Comparison of ENCODE assay signal across 8 cellular contexts in the genomic region with DNA sequence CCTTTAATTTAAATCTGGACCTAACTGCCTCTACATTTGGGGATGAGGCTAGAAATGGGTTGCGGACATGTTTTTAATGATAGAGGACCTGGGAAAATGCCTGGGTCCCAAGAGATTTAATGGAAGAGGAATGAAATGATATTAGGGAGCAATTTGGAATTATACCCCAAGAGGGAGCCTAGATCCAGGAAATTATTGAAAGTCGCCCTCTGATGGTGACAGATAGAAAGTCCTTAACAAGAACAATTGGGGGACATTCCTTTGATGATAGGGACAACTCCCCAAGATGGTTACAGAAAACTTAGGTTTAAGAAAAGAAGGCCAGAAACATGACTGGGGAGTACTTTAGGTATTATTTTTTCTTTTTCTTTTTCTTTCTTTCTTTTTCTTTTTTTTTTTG. TPM values are rescaled to one million over a fixed set of nuclear protein-coding genes. Genes with fewer than 3 reads are reported as not detected.
DNase-seq lines count a peak whose midpoint lies in the region; ATAC-seq and TF ChIP-seq lines count a peak whose summit lies in the region.

No MANE protein-coding gene starts in this region.

- H3K9ac ChIP-seq in KMS-11 = no peak overlapping the region

- H3K4me2 ChIP-seq in KMS-11 = no peak overlapping the region

- TF ChIP-seq POLR2A in right lobe of liver (IDR thresholded peaks at IDR 0.05) = no peak

- H3K79me2 ChIP-seq in KMS-11 (ENCODE audit: insufficient read depth, low read depth) = no peaks in the 10 kb centered on the region

- peaks cover 20% of the 10 kb centered on the region for H3K9me3 Mint-ChIP-seq in WTC11
- peaks cover 5% of the 10 kb centered on the region for H3K9me3 Mint-ChIP-seq in activated T-helper 17 cell treated with anti-CD3 and anti-CD28 coated beads, Interleukin-2, amount 50 U/mL, for 72 hours

- H3K27me3 ChIP-seq in KMS-11 (ENCODE audit: insufficient read depth, low read depth) (no peaks in the 10 kb centered on the region), right lobe of liver (no peaks in the 10 kb centered on the region)

- peaks cover 11% of the 10 kb centered on the region for H3K36me3 Mint-ChIP-seq in WTC11
- no peaks in the 10 kb centered on the region for H3K36me3 Mint-ChIP-seq in activated T-helper 17 cell treated with anti-CD3 and anti-CD28 coated beads, Interleukin-2, amount 50 U/mL, for 72 hours (ENCODE audit: low read depth)

- POLR2A ChIA-PET in WTC11 (lab: Charles Lee) = no interaction called here

- H4K20me1 ChIP-seq in KMS-11 (ENCODE audit: insufficient read depth) = no peaks in the 10 kb centered on the region

- H3K27me3 Mint-ChIP-seq in WTC11 (ENCODE audit: low read depth) = no peaks in the 10 kb centered on the region
- H3K27me3 Mint-ChIP-seq in activated T-helper 17 cell treated with anti-CD3 and anti-CD28 coated beads, Interleukin-2, amount 50 U/mL, for 72 hours = peaks cover 6% of the 10 kb centered on the region

- TF ChIP-seq CTCF in KMS-11 (conservative IDR thresholded peaks at IDR 0.05; ENCODE audit: low read depth, low read length) = peak; percentile 54
- no peak for TF ChIP-seq CTCF in WTC11 (IDR thresholded peaks at IDR 0.05)
- peak; percentile 43 to 50 (median 48) for TF ChIP-seq CTCF in right lobe of liver (IDR thresholded peaks at IDR 0.05)

- CTCF ChIA-PET in WTC11 (lab: Charles Lee) = no interaction called here

- H2AFZ ChIP-seq in KMS-11 (ENCODE audit: low read depth) = no peak overlapping the region

- intact Hi-C loops in right lobe of liver (cut with DNase I) = no loop called here

- H3K27ac ChIP-seq in KMS-11 (no peak overlapping the region), right lobe of liver (no peak overlapping the region)

- H3K4me1 Mint-ChIP-seq in WTC11 = peaks cover 2% of the 10 kb centered on the region; the same call in 1 of the 2 replicates
- no peaks in the 10 kb centered on the region for H3K4me1 Mint-ChIP-seq in activated T-helper 17 cell treated with anti-CD3 and anti-CD28 coated beads, Interleukin-2, amount 50 U/mL, for 72 hours

- H3K36me3 ChIP-seq in KMS-11 (ENCODE audit: insufficient read depth) (no peaks in the 10 kb centered on the region), right lobe of liver (no peaks in the 10 kb centered on the region)

- no peak overlapping the region for H3K27ac Mint-ChIP-seq in WTC11
- H3K27ac Mint-ChIP-seq in activated T-helper 17 cell treated with anti-CD3 and anti-CD28 coated beads, Interleukin-2, amount 50 U/mL, for 72 hours = no peak overlapping the region

- no peak overlapping the region for H3K4me3 ChIP-seq in KMS-11 (IDR thresholded peaks at IDR 0.05; ENCODE audit: insufficient read depth, low read depth, low read length)
- H3K4me3 ChIP-seq in right lobe of liver = no peak overlapping the region

- WGBS in right lobe of liver (ENCODE audit: insufficient coverage, low coverage, low lambda C conversion rate, missing lambda C conversion rate) = 43% methylated on average over 2 of the region's 2 CpGs

- H3K4me1 ChIP-seq in KMS-11 (ENCODE audit: low read depth, poor library complexity, severe bottlenecking) = no peaks in the 10 kb centered on the region
- no peaks in the 10 kb centered on the region for H3K4me1 ChIP-seq in right lobe of liver

- ATAC-seq in WTC11 (peak; percentile 48; the same call in 1 of the 2 replicates), right lobe of liver (peak in 2 of 4 donors; percentile 44 to 48), HG02623 (IDR thresholded peaks at IDR 0.05; ENCODE audit: unreplicated experiment) (no peak)
- no peak for ATAC-seq in activated T-helper 17 cell treated with anti-CD3 and anti-CD28 coated beads, Interleukin-2, amount 50 U/mL, for 72 hours (replicated peaks)

- DNase-seq in DMS114 treated with DMSO at 0.1 percent for 48 hours (lab: John Stamatoyannopoulos, UW; ENCODE audit: unreplicated experiment) (peak; percentile 25), WTC11 (ENCODE audit: low spot score) (no peak), right lobe of liver (no peak), COLO668 (lab: John Stamatoyannopoulos, UW; ENCODE audit: unreplicated experiment) (no peak), activated gamma-delta T cell (lab: John Stamatoyannopoulos, UW) (no peak)

- no peak overlapping the region for H3K4me3 Mint-ChIP-seq in WTC11
- H3K4me3 Mint-ChIP-seq in activated T-helper 17 cell treated with anti-CD3 and anti-CD28 coated beads, Interleukin-2, amount 50 U/mL, for 72 hours = no peak overlapping the region

- no peaks in the 10 kb centered on the region for H3K9me3 ChIP-seq in right lobe of liver

TF ChIP-seq in WTC11, 78 proteins besides CTCF, POLR2A, EP300 and RAD21:
- no peak for TF ChIP-seq EMX1 (CRISPR knock-in tag; IDR thresholded peaks at IDR 0.05)
- no peak for TF ChIP-seq ZNF232 (CRISPR knock-in tag; IDR thresholded peaks at IDR 0.05)
- TF ChIP-seq GRHL2 (CRISPR knock-in tag; IDR thresholded peaks at IDR 0.05; ENCODE audit: insufficient replicate concordance, severe bottlenecking) = no peak
- no peak for TF ChIP-seq ZNF219 (CRISPR knock-in tag; IDR thresholded peaks at IDR 0.05; ENCODE audit: borderline replicate concordance)
- TF ChIP-seq, protein P1, sequence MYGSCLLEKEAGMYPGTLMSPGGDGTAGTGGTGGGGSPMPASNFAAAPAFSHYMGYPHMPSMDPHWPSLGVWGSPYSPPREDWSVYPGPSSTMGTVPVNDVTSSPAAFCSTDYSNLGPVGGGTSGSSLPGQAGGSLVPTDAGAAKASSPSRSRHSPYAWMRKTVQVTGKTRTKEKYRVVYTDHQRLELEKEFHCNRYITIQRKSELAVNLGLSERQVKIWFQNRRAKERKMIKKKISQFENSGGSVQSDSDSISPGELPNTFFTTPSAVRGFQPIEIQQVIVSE (CRISPR knock-in tag; IDR thresholded peaks at IDR 0.05; ENCODE audit: borderline replicate concordance) = no peak
- TF ChIP-seq, protein P2, sequence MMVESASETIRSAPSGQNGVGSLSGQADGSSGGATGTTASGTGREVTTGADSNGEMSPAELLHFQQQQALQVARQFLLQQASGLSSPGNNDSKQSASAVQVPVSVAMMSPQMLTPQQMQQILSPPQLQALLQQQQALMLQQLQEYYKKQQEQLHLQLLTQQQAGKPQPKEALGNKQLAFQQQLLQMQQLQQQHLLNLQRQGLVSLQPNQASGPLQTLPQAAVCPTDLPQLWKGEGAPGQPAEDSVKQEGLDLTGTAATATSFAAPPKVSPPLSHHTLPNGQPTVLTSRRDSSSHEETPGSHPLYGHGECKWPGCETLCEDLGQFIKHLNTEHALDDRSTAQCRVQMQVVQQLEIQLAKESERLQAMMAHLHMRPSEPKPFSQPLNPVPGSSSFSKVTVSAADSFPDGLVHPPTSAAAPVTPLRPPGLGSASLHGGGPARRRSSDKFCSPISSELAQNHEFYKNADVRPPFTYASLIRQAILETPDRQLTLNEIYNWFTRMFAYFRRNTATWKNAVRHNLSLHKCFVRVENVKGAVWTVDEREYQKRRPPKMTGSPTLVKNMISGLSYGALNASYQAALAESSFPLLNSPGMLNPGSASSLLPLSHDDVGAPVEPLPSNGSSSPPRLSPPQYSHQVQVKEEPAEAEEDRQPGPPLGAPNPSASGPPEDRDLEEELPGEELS (CRISPR knock-in tag; IDR thresholded peaks at IDR 0.05) = no peak
- TF ChIP-seq ESRRA (CRISPR knock-in tag; IDR thresholded peaks at IDR 0.05; ENCODE audit: borderline replicate concordance) = no peak
- TF ChIP-seq CREB1 (CRISPR knock-in tag; IDR thresholded peaks at IDR 0.05) = no peak
- no peak for TF ChIP-seq GTF2I (CRISPR knock-in tag; conservative IDR thresholded peaks at IDR 0.05)
- TF ChIP-seq ZNF121 (CRISPR knock-in tag; IDR thresholded peaks at IDR 0.05) = no peak
- TF ChIP-seq, protein P3, sequence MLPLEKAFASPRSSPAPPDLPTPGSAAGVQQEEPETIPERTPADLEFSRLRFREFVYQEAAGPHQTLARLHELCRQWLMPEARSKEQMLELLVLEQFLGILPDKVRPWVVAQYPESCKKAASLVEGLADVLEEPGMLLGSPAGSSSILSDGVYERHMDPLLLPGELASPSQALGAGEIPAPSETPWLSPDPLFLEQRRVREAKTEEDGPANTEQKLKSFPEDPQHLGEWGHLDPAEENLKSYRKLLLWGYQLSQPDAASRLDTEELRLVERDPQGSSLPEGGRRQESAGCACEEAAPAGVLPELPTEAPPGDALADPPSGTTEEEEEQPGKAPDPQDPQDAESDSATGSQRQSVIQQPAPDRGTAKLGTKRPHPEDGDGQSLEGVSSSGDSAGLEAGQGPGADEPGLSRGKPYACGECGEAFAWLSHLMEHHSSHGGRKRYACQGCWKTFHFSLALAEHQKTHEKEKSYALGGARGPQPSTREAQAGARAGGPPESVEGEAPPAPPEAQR (CRISPR knock-in tag; IDR thresholded peaks at IDR 0.05) = no peak
- TF ChIP-seq GABPB1 (CRISPR knock-in tag; IDR thresholded peaks at IDR 0.05) = no peak

RNA-seq across cellular contexts. Expression of a gene that starts 9.5 kb away (rescaled TPM):
- total RNA-seq in WTC11 (2021) (not detected in 3 replicates), right lobe of liver (not detected)
- not detected for total RNA-seq in activated T-helper 17 cell treated with anti-CD3 and anti-CD28 coated beads, Interleukin-2, amount 50 U/mL, for 72 hours

RNA-seq across cellular contexts. Expression of a gene that starts 27.3 kb away (rescaled TPM):
- total RNA-seq in WTC11 (2021) (50.9 to 68.4 TPM (median 64.9 TPM) in 3 replicates), right lobe of liver (1 to 10 TPM; 6.5 to 8.9 (median 8.4) TPM)
- total RNA-seq in activated T-helper 17 cell treated with anti-CD3 and anti-CD28 coated beads, Interleukin-2, amount 50 U/mL, for 72 hours = 10 to 100 TPM; 27.3 to 31.2 TPM

RNA-seq across cellular contexts. Expression of a gene that starts 38.2 kb away (rescaled TPM):
- total RNA-seq in WTC11 (2021) (not detected in 3 replicates), right lobe of liver (not detected)
- total RNA-seq in activated T-helper 17 cell treated with anti-CD3 and anti-CD28 coated beads, Interleukin-2, amount 50 U/mL, for 72 hours = not detected
